In the genomic region with DNA sequence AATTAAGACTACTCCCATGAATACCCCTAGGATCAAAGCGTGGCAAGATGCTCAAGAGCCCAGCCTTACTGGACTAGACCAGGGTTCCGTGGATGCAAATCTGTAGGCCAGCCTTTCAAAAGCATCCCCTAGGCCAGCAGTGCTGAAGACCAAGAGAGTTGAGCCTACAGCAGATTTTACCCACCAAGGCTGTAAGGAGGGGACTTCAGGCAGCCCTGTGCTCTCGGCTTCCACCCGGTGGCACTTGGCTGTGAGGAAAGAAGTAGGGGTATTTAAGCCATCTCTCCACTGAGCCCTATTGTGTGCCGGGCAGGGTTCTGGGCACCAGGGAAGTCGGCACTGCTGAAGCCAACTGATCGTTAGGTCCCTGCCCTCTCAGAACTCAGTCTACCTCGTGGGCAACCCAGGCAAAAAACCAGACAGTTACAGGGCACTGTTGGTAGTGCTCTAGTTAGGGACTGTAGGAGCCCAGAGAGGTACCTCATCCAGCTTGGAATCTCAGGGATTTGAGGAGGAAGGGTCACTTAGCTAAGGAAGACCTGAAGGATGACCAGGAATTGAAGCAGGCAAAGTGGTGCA, we compare ENCODE assay signal across 14 cellular contexts. TPM values are rescaled to one million over a fixed set of nuclear protein-coding genes. Genes with fewer than 3 reads are reported as not detected.
DNase-seq lines count a peak whose midpoint lies in the region; ATAC-seq and TF ChIP-seq lines count a peak whose summit lies in the region.
"Had no signal": no experiment of that assay in that cellular context is flagged by ENCODE, and none has a peak within 500 bp of the region (broad histone marks: within the 10 kb centered on the region; RNA-seq: fewer than 3 reads in every experiment).

No MANE protein-coding gene starts in this region.

- no peaks in the 10 kb centered on the region for H3K9me3 Mint-ChIP-seq in activated CD8-positive, alpha-beta T cell treated with anti-CD3 and anti-CD28 coated beads for 36 hours

- H2AFZ ChIP-seq in mammary epithelial cell (ENCODE audit: low read depth, low read length) = no peak overlapping the region
- H2AFZ ChIP-seq: PC-9 had no signal

- H3K27ac ChIP-seq in breast epithelium (peak overlapping the region; percentile 29 to 33), mammary epithelial cell (ENCODE audit: insufficient read depth, low read depth, low read length) (no peak overlapping the region), thymus (ENCODE audit: low read depth) (peak overlapping the region; percentile 21), SJCRH30 (no peak overlapping the region)
- H3K27ac ChIP-seq: esophagus squamous epithelium, lower lobe of right lung, PC-9 had no signal

- no peak overlapping the region for H3K9ac ChIP-seq in mammary epithelial cell (ENCODE audit: insufficient read depth, low read length)

- H3K4me1 ChIP-seq in breast epithelium (peaks cover 2 to 6% of the 10 kb centered on the region in 2 donors), mammary epithelial cell (ENCODE audit: insufficient read depth, low read length) (peaks cover 36% of the 10 kb centered on the region), thymus (ENCODE audit: control insufficient read depth, insufficient read depth, low read length) (peaks cover 36% of the 10 kb centered on the region), SJCRH30 (peaks cover 5% of the 10 kb centered on the region; the same call in 1 of the 2 replicates)

- DNase-seq in breast epithelium (ENCODE audit: low spot score in 2 of 2) (peak; percentile 16 to 31), mammary epithelial cell (no peak), left lobe of liver (ENCODE audit: low spot score) (peak; percentile 35), KBM-7 (no peak), SJCRH30 (no peak)
- DNase-seq in activated CD8-positive, alpha-beta T cell treated with anti-CD3 and anti-CD28 coated beads for 36 hours = no peak
- DNase-seq in stimulated activated naive CD4-positive, alpha-beta T cell treated with Interleukin-2 at 50 U/mL for 16 hours (lab: John Stamatoyannopoulos, UW) = no peak
- DNase-seq: DMS79, esophagus squamous epithelium, NCI-H1092 treated with DMSO at 0.1 percent for 48 hours, occipital lobe had no signal

- peaks cover 47% of the 10 kb centered on the region for H3K36me3 Mint-ChIP-seq in activated CD8-positive, alpha-beta T cell treated with anti-CD3 and anti-CD28 coated beads for 36 hours (ENCODE audit: low read depth)

- WGBS in mammary epithelial cell (ENCODE audit: low coverage, missing lambda C conversion rate) = 80% methylated on average over 7 of the region's 8 CpGs
- 90% methylated on average over 8 of the region's 8 CpGs for WGBS in thymus

- POLR2A ChIA-PET in activated CD8-positive, alpha-beta T cell treated with anti-CD3 and anti-CD28 coated beads for 36 hours (lab: Charles Lee) = interaction anchor here (0.8 to 8.0 kb wide), 13 partner anchors 7 to 136 kb away, joined by 3 to 63 read pairs (median 4); a partner anchor contains a TSS

- peaks cover 35% of the 10 kb centered on the region for H3K79me2 ChIP-seq in mammary epithelial cell (ENCODE audit: insufficient read depth, low read length)

- H3K4me1 Mint-ChIP-seq in activated CD8-positive, alpha-beta T cell treated with anti-CD3 and anti-CD28 coated beads for 36 hours (ENCODE audit: low read depth) = peaks cover 73% of the 10 kb centered on the region

- H3K4me3 ChIP-seq in breast epithelium = no peak overlapping the region
- no peak overlapping the region for H3K4me3 ChIP-seq in mammary epithelial cell (replicated peaks in 1 of 3; ENCODE audit: insufficient read depth in 1 of 3, low read depth in 2 of 3, low read length in 3 of 3)
- no peak overlapping the region for H3K4me3 ChIP-seq in thymus (ENCODE audit: low read length)
- H3K4me3 ChIP-seq in SJCRH30 = no peak overlapping the region
- H3K4me3 ChIP-seq: esophagus squamous epithelium, lower lobe of right lung, PC-9 had no signal

- no peaks in the 10 kb centered on the region for H4K20me1 ChIP-seq in mammary epithelial cell (ENCODE audit: insufficient read depth, low read length)

- no peaks in the 10 kb centered on the region for H3K9me3 ChIP-seq in breast epithelium
- H3K9me3 ChIP-seq in mammary epithelial cell (replicated peaks; ENCODE audit: insufficient read depth, low read length) = no peaks in the 10 kb centered on the region
- H3K9me3 ChIP-seq in thymus (ENCODE audit: control insufficient read depth) = no peaks in the 10 kb centered on the region
- no peaks in the 10 kb centered on the region for H3K9me3 ChIP-seq in SJCRH30 (replicated peaks)
- H3K9me3 ChIP-seq: esophagus squamous epithelium, lower lobe of right lung had no signal

- no peak overlapping the region for H3K4me2 ChIP-seq in mammary epithelial cell (ENCODE audit: insufficient read depth, low read depth, low read length)
- H3K4me2 ChIP-seq: PC-9 had no signal

- intact Hi-C loops in breast epithelium (cut with DNase I; ENCODE audit: low total_unique reads) = loop anchor here (5.0 to 10.0 kb wide), 2 partner anchors 95 to 798 kb away; no protein-coding TSS in a partner anchor
- intact Hi-C loops in mammary epithelial cell (cut with micrococcal nuclease) = loop anchor here (1.0 kb wide), 3 partner anchors 38 to 114 kb away; no protein-coding TSS in a partner anchor
- intact Hi-C loops in activated CD8-positive, alpha-beta T cell treated with anti-CD3 and anti-CD28 coated beads for 36 hours (cut with micrococcal nuclease) = loop anchor here (1.0 to 2.0 kb wide), 2 partner anchors 39 to 101 kb away; no protein-coding TSS in a partner anchor

- no peak for TF ChIP-seq CTCF in breast epithelium (IDR thresholded peaks at IDR 0.05)
- TF ChIP-seq CTCF in mammary epithelial cell (conservative IDR thresholded peaks at IDR 0.05 in 1 of 2, IDR thresholded peaks at IDR 0.05 in 1 of 2; ENCODE audit: extremely low read depth in 1 of 2, insufficient read depth in 1 of 2, low read depth in 1 of 2, low read length in 2 of 2) = no peak
- no peak for TF ChIP-seq CTCF in activated CD8-positive, alpha-beta T cell treated with anti-CD3 and anti-CD28 coated beads for 36 hours (IDR thresholded peaks at IDR 0.05)

- H3K27me3 ChIP-seq in breast epithelium (no peaks in the 10 kb centered on the region), mammary epithelial cell (ENCODE audit: insufficient read depth, low read length) (no peaks in the 10 kb centered on the region), thymus (ENCODE audit: control insufficient read depth, insufficient read depth) (no peaks in the 10 kb centered on the region), SJCRH30 (no peaks in the 10 kb centered on the region)
- H3K27me3 ChIP-seq: esophagus squamous epithelium had no signal

- no TSS peak for BruUV-seq in mammary epithelial cell (replicated peaks; lab: Mats Ljungman, UMichigan)

- dilution Hi-C loops in mammary epithelial cell (cut with HindIII; ENCODE audit: low sequenced_read_pairs) = no loop called here

- no peak for TF ChIP-seq POLR2A in breast epithelium (IDR thresholded peaks at IDR 0.05)

- in situ Hi-C loops in mammary epithelial cell (cut with MboI; ENCODE audit: low sequenced_read_pairs in 2 of 2) (loop anchor here (5.0 to 10.0 kb wide), 2 partner anchors 85 to 98 kb away; no protein-coding TSS in a partner anchor), KBM-7 (cut with MboI; ENCODE audit: low pct_unique_long_range_greater_than_20kb, low sequenced_read_pairs) (no loop called here)

- no peak overlapping the region for H3K4me3 Mint-ChIP-seq in activated CD8-positive, alpha-beta T cell treated with anti-CD3 and anti-CD28 coated beads for 36 hours

- H3K36me3 ChIP-seq in breast epithelium (no peaks in the 10 kb centered on the region), mammary epithelial cell (ENCODE audit: insufficient read depth, low read length) (peaks cover 4% of the 10 kb centered on the region), thymus (ENCODE audit: control insufficient read depth, insufficient read depth) (peaks cover 100% of the 10 kb centered on the region), SJCRH30 (peaks cover 21% of the 10 kb centered on the region)

- ATAC-seq in activated CD8-positive, alpha-beta T cell treated with anti-CD3 and anti-CD28 coated beads for 36 hours = no peak
- ATAC-seq in left lobe of liver = no peak

- no peaks in the 10 kb centered on the region for H3K27me3 Mint-ChIP-seq in activated CD8-positive, alpha-beta T cell treated with anti-CD3 and anti-CD28 coated beads for 36 hours

- CTCF ChIA-PET in mammary epithelial cell (lab: Charles Lee; ENCODE audit: low non-redundant PET) = interaction anchor here (0.6 to 3.5 kb wide), 3 partner anchors 15 to 1016 kb away, joined by 4 to 39 read pairs (median 5); no protein-coding TSS in a partner anchor
- CTCF ChIA-PET in activated CD8-positive, alpha-beta T cell treated with anti-CD3 and anti-CD28 coated beads for 36 hours (lab: Charles Lee) = interaction anchor here (0.8 to 38.2 kb wide), 24 partner anchors 10 to 152 kb away, joined by 3 to 1049 read pairs (median 6); a partner anchor contains a TSS

- H3K27ac Mint-ChIP-seq in activated CD8-positive, alpha-beta T cell treated with anti-CD3 and anti-CD28 coated beads for 36 hours = peak overlapping the region; percentile 14

RNA-seq across cellular contexts. Expression of a gene that starts 25.5 kb away (rescaled TPM):
- total RNA-seq in breast epithelium = 1 to 10 TPM; 2.1 to 8.0 (median 6.6) TPM
- total RNA-seq in mammary epithelial cell = 1 to 10 TPM; 3.3 to 6.5 TPM
- polyA plus RNA-seq in mammary epithelial cell = 2.0 TPM
- 18.8 TPM for polyA minus RNA-seq in mammary epithelial cell
- total RNA-seq in activated CD8-positive, alpha-beta T cell treated with anti-CD3 and anti-CD28 coated beads for 36 hours = 10 to 100 TPM; 47.4 to 50.3 TPM
- total RNA-seq in left lobe of liver = 3.1 TPM
- polyA plus RNA-seq in thymus = 247 TPM
- total RNA-seq in SJCRH30 (2014; rRNA removed; shearing (Covaris generic)) = 1.8 and 2.4 TPM in 2 replicates
- total RNA-seq: occipital lobe had no signal

RNA-seq across cellular contexts. Expression of a gene that starts 36.8 kb away (rescaled TPM):
- 100 to 1,000 TPM; 158 to 291 (median 259) TPM for total RNA-seq in breast epithelium
- 100 to 1,000 TPM; 146 to 231 TPM for total RNA-seq in mammary epithelial cell
- polyA plus RNA-seq in mammary epithelial cell = 389 TPM
- 130 TPM for polyA minus RNA-seq in mammary epithelial cell
- 100 to 1,000 TPM; 235 to 242 TPM for total RNA-seq in activated CD8-positive, alpha-beta T cell treated with anti-CD3 and anti-CD28 coated beads for 36 hours
- 117 TPM for total RNA-seq in left lobe of liver
- 387 TPM for polyA plus RNA-seq in thymus
- total RNA-seq in SJCRH30 (2014; rRNA removed; shearing (Covaris generic)) = 576 and 631 TPM in 2 replicates

Comparison
In these comparisons a context has a peak if more than half of its experiments do, and no peak if none do; other contexts are left out.
1. DNase-seq: peak in breast epithelium (2 of 2) and left lobe of liver (single experiment); none in mammary epithelial cell (single experiment), activated CD8-positive, alpha-beta T cell treated with anti-CD3 and anti-CD28 coated beads for 36 hours (single experiment), KBM-7 (single experiment), SJCRH30 (0 of 2) and stimulated activated naive CD4-positive, alpha-beta T cell treated with Interleukin-2 at 50 U/mL for 16 hours (single experiment).
2. H3K27ac ChIP-seq: peak in breast epithelium (2 of 2) and thymus (single experiment); none in mammary epithelial cell (single experiment) and SJCRH30 (single experiment).
3. RNA of a gene that starts 25.5 kb away (total RNA-seq): 47.4 to 50.3 TPM in activated CD8-positive, alpha-beta T cell treated with anti-CD3 and anti-CD28 coated beads for 36 hours; 2.1 to 8.0 TPM in breast epithelium, 3.3 to 6.5 TPM in mammary epithelial cell, 3.1 TPM in left lobe of liver (single experiment) and 1.8 to 2.4 TPM in SJCRH30; every median in the first group is over 4 times any median in the second.